Comparison of ENCODE assay signal across 9 cellular contexts in genomic region chr5:24110019-24110615, GRCh38.
DNase-seq lines count a peak whose midpoint lies in the region; ATAC-seq and TF ChIP-seq lines count a peak whose summit lies in the region.
"Had no signal": no experiment of that assay in that cellular context is flagged by ENCODE, and none has a peak within 500 bp of the region (broad histone marks: within the 10 kb centered on the region; RNA-seq: fewer than 3 reads in every experiment).

No MANE protein-coding gene starts in this region.

- ATAC-seq in DND-41 (ENCODE audit: insufficient read depth, low read depth) (no peak), GM21390 (IDR thresholded peaks at IDR 0.05; ENCODE audit: unreplicated experiment) (no peak)
- ATAC-seq in activated CD8-positive, alpha-beta T cell treated with anti-CD3 and anti-CD28 coated beads, Interleukin-2, amount 10 ng/mL, durations not matched to agents 7 days and 5 days, result no peak

- H3K4me1 ChIP-seq in DND-41 (ENCODE audit: insufficient read depth, low read length) (no peaks in the 10 kb centered on the region), mesenchymal stem cell (ENCODE audit: control insufficient read depth, insufficient read depth, low read depth, low read length) (no peaks in the 10 kb centered on the region)

- H2BK12ac ChIP-seq in mesenchymal stem cell (ENCODE audit: low read length in 2 of 2), result no peak overlapping the region

- H2BK5ac ChIP-seq in mesenchymal stem cell (ENCODE audit: low read depth, low read length, poor library complexity, severe bottlenecking), result no peak overlapping the region

- H3K36me3 ChIP-seq in DND-41 (ENCODE audit: insufficient read depth, low read length) (no peaks in the 10 kb centered on the region), WERI-Rb-1 (no peaks in the 10 kb centered on the region), mesenchymal stem cell (ENCODE audit: control insufficient read depth in 1 of 2, insufficient read depth in 2 of 2, low read depth in 1 of 2, low read length in 2 of 2) (no peaks in the 10 kb centered on the region), MG63 (no peaks in the 10 kb centered on the region)

- H4K91ac ChIP-seq in mesenchymal stem cell (ENCODE audit: low read length), result no peak overlapping the region

- no peaks in the 10 kb centered on the region for H3K79me2 ChIP-seq in DND-41 (ENCODE audit: insufficient read depth, low read length)

- H2BK120ac ChIP-seq in mesenchymal stem cell (ENCODE audit: low read depth, low read length), result no peak overlapping the region

- H3K4me3 ChIP-seq in DND-41 (ENCODE audit: low read depth in 1 of 2, low read length in 2 of 2), result no peak overlapping the region
- no peak overlapping the region for H3K4me3 ChIP-seq in WERI-Rb-1 (ENCODE audit: low read depth, low read length)
- H3K4me3 ChIP-seq in mesenchymal stem cell (ENCODE audit: insufficient read depth in 1 of 2, low read depth in 1 of 2, low read length in 2 of 2), result no peak overlapping the region
- no peak overlapping the region for H3K4me3 ChIP-seq in MG63
- H3K4me3 ChIP-seq: lung had no signal

- TF ChIP-seq CTCF in DND-41 (IDR thresholded peaks at IDR 0.05; ENCODE audit: borderline replicate concordance, extremely low read depth, low read length, poor library complexity, severe bottlenecking) (peak; percentile 55), WERI-Rb-1 (IDR thresholded peaks at IDR 0.05; ENCODE audit: low read depth, low read length) (peak; percentile 70)

- DNase-seq in DND-41 (no peak), NCI-H1092 (lab: John Stamatoyannopoulos, UW) (peak; percentile 29), WERI-Rb-1 (no peak), mesenchymal stem cell (peak; percentile 24), MG63 (no peak)
- DNase-seq in activated CD8-positive, alpha-beta T cell treated with anti-CD3 and anti-CD28 coated beads, Interleukin-2, amount 10 ng/mL, durations not matched to agents 7 days and 5 days, result no peak
- DNase-seq in activated CD8-positive, alpha-beta memory T cell treated with anti-CD3 and anti-CD28 coated beads, Interleukin-2, amount 50 U/mL, for 4 hours, result no peak

- POLR2A ChIA-PET in activated CD8-positive, alpha-beta T cell treated with anti-CD3 and anti-CD28 coated beads, Interleukin-2, amount 10 ng/mL, durations not matched to agents 7 days and 5 days (lab: Charles Lee), result no interaction called here

- H4K20me1 ChIP-seq in DND-41 (ENCODE audit: insufficient read depth, low read length), result no peaks in the 10 kb centered on the region

- H2AFZ ChIP-seq in DND-41 (ENCODE audit: low read depth, low read length) (no peak overlapping the region), mesenchymal stem cell (ENCODE audit: low read depth, low read length) (no peak overlapping the region)

- no peak overlapping the region for H2AK5ac ChIP-seq in mesenchymal stem cell (ENCODE audit: low read length, severe bottlenecking)

- H3K9ac ChIP-seq in DND-41 (ENCODE audit: low read depth, low read length) (no peak overlapping the region), mesenchymal stem cell (ENCODE audit: low read length) (no peak overlapping the region)

- no peak overlapping the region for H3K4me3 Mint-ChIP-seq in activated CD8-positive, alpha-beta T cell treated with anti-CD3 and anti-CD28 coated beads, Interleukin-2, amount 10 ng/mL, durations not matched to agents 7 days and 5 days

- CTCF ChIA-PET in activated CD8-positive, alpha-beta T cell treated with anti-CD3 and anti-CD28 coated beads, Interleukin-2, amount 10 ng/mL, durations not matched to agents 7 days and 5 days (lab: Charles Lee), result no interaction called here

- H3K4me2 ChIP-seq in DND-41 (ENCODE audit: insufficient read depth, low read length) (no peak overlapping the region), mesenchymal stem cell (ENCODE audit: low read length, poor library complexity, severe bottlenecking) (no peak overlapping the region)

- H3K27me3 ChIP-seq in DND-41 (ENCODE audit: insufficient read depth, low read length, poor library complexity), result no peaks in the 10 kb centered on the region
- no peaks in the 10 kb centered on the region for H3K27me3 ChIP-seq in WERI-Rb-1 (ENCODE audit: insufficient read depth, low read depth, severe bottlenecking)
- no peaks in the 10 kb centered on the region for H3K27me3 ChIP-seq in mesenchymal stem cell (ENCODE audit: control insufficient read depth in 1 of 2, insufficient read depth in 1 of 2, low read length in 2 of 2)
- no peaks in the 10 kb centered on the region for H3K27me3 ChIP-seq in MG63

- H3K23ac ChIP-seq in mesenchymal stem cell (ENCODE audit: low read length in 2 of 2), result no peak overlapping the region

- H3K36me3 Mint-ChIP-seq in activated CD8-positive, alpha-beta T cell treated with anti-CD3 and anti-CD28 coated beads, Interleukin-2, amount 10 ng/mL, durations not matched to agents 7 days and 5 days (ENCODE audit: low read depth), result no peaks in the 10 kb centered on the region

- H3K9me3 ChIP-seq in DND-41 (ENCODE audit: insufficient read depth, low read length, severe bottlenecking) (no peaks in the 10 kb centered on the region), WERI-Rb-1 (ENCODE audit: severe bottlenecking) (no peaks in the 10 kb centered on the region), mesenchymal stem cell (ENCODE audit: control insufficient read depth, low read length) (no peaks in the 10 kb centered on the region), MG63 (no peaks in the 10 kb centered on the region)

- no peak overlapping the region for H3K27ac ChIP-seq in DND-41 (ENCODE audit: low read length)
- H3K27ac ChIP-seq in WERI-Rb-1, result no peak overlapping the region
- H3K27ac ChIP-seq in mesenchymal stem cell (ENCODE audit: low read length, poor library complexity, severe bottlenecking), result no peak overlapping the region

- H2BK15ac ChIP-seq in mesenchymal stem cell (ENCODE audit: low read depth, poor library complexity, severe bottlenecking), result no peak overlapping the region

- H3K14ac ChIP-seq in mesenchymal stem cell (ENCODE audit: low read length in 2 of 2), result no peak overlapping the region

- WGBS in mesenchymal stem cell, result 10% methylated on average over 1 of the region's 3 CpGs

- H3K4ac ChIP-seq in mesenchymal stem cell (ENCODE audit: low read depth in 1 of 2, low read length in 2 of 2), result no peak overlapping the region

- no peak overlapping the region for H3K27ac Mint-ChIP-seq in activated CD8-positive, alpha-beta T cell treated with anti-CD3 and anti-CD28 coated beads, Interleukin-2, amount 10 ng/mL, durations not matched to agents 7 days and 5 days

- H3K27me3 Mint-ChIP-seq in activated CD8-positive, alpha-beta T cell treated with anti-CD3 and anti-CD28 coated beads, Interleukin-2, amount 10 ng/mL, durations not matched to agents 7 days and 5 days (ENCODE audit: low read depth), result no peaks in the 10 kb centered on the region

- no peaks in the 10 kb centered on the region for H3K4me1 Mint-ChIP-seq in activated CD8-positive, alpha-beta T cell treated with anti-CD3 and anti-CD28 coated beads, Interleukin-2, amount 10 ng/mL, durations not matched to agents 7 days and 5 days (ENCODE audit: low read depth)

- H4K8ac ChIP-seq in mesenchymal stem cell (ENCODE audit: low read length), result no peak overlapping the region

- peaks cover 10% of the 10 kb centered on the region for H3K9me3 Mint-ChIP-seq in activated CD8-positive, alpha-beta T cell treated with anti-CD3 and anti-CD28 coated beads, Interleukin-2, amount 10 ng/mL, durations not matched to agents 7 days and 5 days (ENCODE audit: insufficient read depth)

- no peak overlapping the region for H3K18ac ChIP-seq in mesenchymal stem cell (ENCODE audit: low read depth in 1 of 2, low read length in 2 of 2)

- H3K79me1 ChIP-seq in mesenchymal stem cell (replicated peaks; ENCODE audit: low read length, poor library complexity, severe bottlenecking), result no peaks in the 10 kb centered on the region

Comparison
In these comparisons a context has a peak if more than half of its experiments do, and no peak if none do; other contexts are left out.
1. DNase-seq: peak in NCI-H1092 (single experiment) and mesenchymal stem cell (single experiment); none in DND-41 (single experiment), WERI-Rb-1 (single experiment), activated CD8-positive, alpha-beta T cell treated with anti-CD3 and anti-CD28 coated beads, Interleukin-2, amount 10 ng/mL, durations not matched to agents 7 days and 5 days (single experiment), MG63 (single experiment) and activated CD8-positive, alpha-beta memory T cell treated with anti-CD3 and anti-CD28 coated beads, Interleukin-2, amount 50 U/mL, for 4 hours (single experiment).